Comparison of ENCODE assay signal across 3 cellular contexts in genomic region chr5:103736343-103736742, GRCh38.
DNase-seq lines count a peak whose midpoint lies in the region; ATAC-seq and TF ChIP-seq lines count a peak whose summit lies in the region.
"Not testable (repeated sequence)": the region's sequence is repeated elsewhere in the genome, so short reads cannot be mapped to it uniquely, and the experiment has no call there.

No MANE protein-coding gene starts in this region.

- peak; percentile 90 for ATAC-seq in PC-3

- H3K4me1 ChIP-seq in PC-3 (ENCODE audit: insufficient read depth, low read length); PC-9 (replicated peaks; ENCODE audit: insufficient read depth): not testable (repeated sequence)

- not testable (repeated sequence) for H3K36me3 ChIP-seq in PC-3 (ENCODE audit: low read depth, low read length); PC-9 (ENCODE audit: low read depth)

- DNase-seq in M059J (ENCODE audit: low read depth), result peak; percentile 54
- DNase-seq in PC-3, result peak; percentile 70
- DNase-seq in PC-9, result not testable (repeated sequence)

- intact Hi-C loops in PC-3 (cut with micrococcal nuclease); PC-9 (cut with micrococcal nuclease; ENCODE audit: unreplicated experiment): not testable (repeated sequence)

- H2AFZ ChIP-seq in PC-3 (ENCODE audit: low read length), result not testable (repeated sequence)
- H2AFZ ChIP-seq in PC-9, result 0 out of 2 replicates have a peak overlapping the region, but pooled peaks have one; percentile 9

- H3K4me2 ChIP-seq in PC-3 (ENCODE audit: low read length), result peak overlapping the region; percentile 34
- not testable (repeated sequence) for H3K4me2 ChIP-seq in PC-9

- TF ChIP-seq CTCF in PC-3 (conservative IDR thresholded peaks at IDR 0.05; ENCODE audit: low read depth, low read length); PC-9 (conservative IDR thresholded peaks at IDR 0.05): not testable (repeated sequence)

- POLR2A ChIA-PET in PC-3 (lab: Charles Lee; ENCODE audit: unreplicated experiment); PC-9 (lab: Charles Lee; ENCODE audit: unreplicated experiment): not testable (repeated sequence)

- not testable (repeated sequence) for H3K4me3 ChIP-seq in PC-3 (ENCODE audit: low read length); PC-9

- not testable (repeated sequence) for H3K79me2 ChIP-seq in PC-3 (ENCODE audit: low read length); PC-9 (ENCODE audit: low read depth)

- CTCF ChIA-PET in PC-3 (lab: Charles Lee); PC-9 (lab: Charles Lee): not testable (repeated sequence)

- H4K20me1 ChIP-seq in PC-3 (ENCODE audit: low read length); PC-9 (ENCODE audit: insufficient read depth): not testable (repeated sequence)

- not testable (repeated sequence) for H3K27ac ChIP-seq in PC-3 (ENCODE audit: low read length); PC-9

- H3K9me3 ChIP-seq in PC-3 (ENCODE audit: low read length); PC-9 (ENCODE audit: insufficient read depth, low read depth): not testable (repeated sequence)

- not testable (repeated sequence) for H3K9me2 ChIP-seq in PC-3 (replicated peaks; ENCODE audit: low read length); PC-9 (ENCODE audit: insufficient read depth)

- not testable (repeated sequence) for H3K27me3 ChIP-seq in PC-3 (ENCODE audit: low read length); PC-9 (ENCODE audit: insufficient read depth, low read depth)

- not testable (repeated sequence) for H3K9ac ChIP-seq in PC-3 (ENCODE audit: low read length)

- BruUV-seq in PC-3 (replicated peaks; lab: Mats Ljungman, UMichigan); PC-9 (replicated peaks; lab: Mats Ljungman, UMichigan): not testable (repeated sequence)

- H3F3A ChIP-seq in PC-3 (ENCODE audit: low read length, unreplicated experiment); PC-9 (ENCODE audit: insufficient read depth, low read depth): not testable (repeated sequence)
